Comparison of ENCODE assay signal across 1 cellular context in the genomic region with DNA sequence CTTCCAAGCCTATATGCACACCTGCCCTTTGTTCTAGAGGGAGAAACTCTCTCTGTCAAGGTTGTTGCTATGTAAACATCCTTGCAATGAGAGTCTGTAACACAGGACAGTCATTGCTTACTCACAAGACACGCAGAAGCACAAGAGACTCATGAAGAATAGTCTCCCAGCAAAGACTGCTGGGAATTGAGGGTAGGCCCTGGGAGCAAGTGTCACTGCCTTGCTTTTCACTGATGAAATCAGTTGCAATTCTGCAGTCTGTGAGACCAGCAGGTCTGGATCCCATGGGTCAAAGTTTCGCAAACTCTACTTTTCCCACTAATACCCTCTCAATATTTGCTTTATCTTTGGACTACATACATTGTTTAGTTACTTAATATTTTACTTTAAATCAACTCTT.
TF ChIP-seq lines count a peak whose summit lies in the region.

No MANE protein-coding gene starts in this region.

TF ChIP-seq in HepG2, 621 proteins besides CTCF, POLR2A, EP300 and RAD21 (continued from another document):
- TF ChIP-seq, protein P1, sequence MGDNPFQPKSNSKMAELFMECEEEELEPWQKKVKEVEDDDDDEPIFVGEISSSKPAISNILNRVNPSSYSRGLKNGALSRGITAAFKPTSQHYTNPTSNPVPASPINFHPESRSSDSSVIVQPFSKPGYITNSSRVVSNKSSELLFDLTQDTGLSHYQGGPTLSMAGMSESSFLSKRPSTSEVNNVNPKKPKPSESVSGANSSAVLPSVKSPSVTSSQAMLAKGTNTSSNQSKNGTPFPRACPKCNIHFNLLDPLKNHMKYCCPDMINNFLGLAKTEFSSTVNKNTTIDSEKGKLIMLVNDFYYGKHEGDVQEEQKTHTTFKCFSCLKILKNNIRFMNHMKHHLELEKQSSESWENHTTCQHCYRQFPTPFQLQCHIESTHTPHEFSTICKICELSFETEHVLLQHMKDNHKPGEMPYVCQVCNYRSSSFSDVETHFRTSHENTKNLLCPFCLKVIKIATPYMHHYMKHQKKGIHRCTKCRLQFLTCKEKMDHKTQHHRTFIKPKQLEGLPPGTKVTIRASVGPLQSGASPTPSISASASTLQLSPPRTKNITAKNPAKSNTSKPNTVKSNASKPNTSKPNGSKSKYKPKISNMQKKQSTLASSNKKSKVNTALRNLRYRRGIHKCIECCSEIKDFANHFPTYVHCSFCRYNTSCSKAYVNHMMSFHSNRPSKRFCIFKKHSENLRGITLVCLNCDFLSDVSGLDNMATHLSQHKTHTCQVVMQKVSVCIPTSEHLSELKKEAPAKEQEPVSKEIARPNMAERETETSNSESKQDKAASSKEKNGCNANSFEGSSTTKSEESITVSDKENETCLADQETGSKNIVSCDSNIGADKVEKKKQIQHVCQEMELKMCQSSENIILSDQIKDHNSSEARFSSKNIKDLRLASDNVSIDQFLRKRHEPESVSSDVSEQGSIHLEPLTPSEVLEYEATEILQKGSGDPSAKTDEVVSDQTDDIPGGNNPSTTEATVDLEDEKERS (CRISPR knock-in tag; IDR thresholded peaks at IDR 0.05) = no peak
- 0 out of 2 replicates have a peak, but pooled peaks have one; percentile 49 for TF ChIP-seq YEATS2 (CRISPR knock-in tag; IDR thresholded peaks at IDR 0.05; ENCODE audit: borderline replicate concordance)
- TF ChIP-seq SP2 (CRISPR knock-in tag; IDR thresholded peaks at IDR 0.05) = no peak
- TF ChIP-seq FOXP1 (IDR thresholded peaks at IDR 0.05) = no peak
- peak; percentile 54 for TF ChIP-seq FOXP1 (CRISPR knock-in tag; IDR thresholded peaks at IDR 0.05)
- TF ChIP-seq NCOA2 (CRISPR knock-in tag; IDR thresholded peaks at IDR 0.05) = peak; percentile 83
- TF ChIP-seq, protein P2, sequence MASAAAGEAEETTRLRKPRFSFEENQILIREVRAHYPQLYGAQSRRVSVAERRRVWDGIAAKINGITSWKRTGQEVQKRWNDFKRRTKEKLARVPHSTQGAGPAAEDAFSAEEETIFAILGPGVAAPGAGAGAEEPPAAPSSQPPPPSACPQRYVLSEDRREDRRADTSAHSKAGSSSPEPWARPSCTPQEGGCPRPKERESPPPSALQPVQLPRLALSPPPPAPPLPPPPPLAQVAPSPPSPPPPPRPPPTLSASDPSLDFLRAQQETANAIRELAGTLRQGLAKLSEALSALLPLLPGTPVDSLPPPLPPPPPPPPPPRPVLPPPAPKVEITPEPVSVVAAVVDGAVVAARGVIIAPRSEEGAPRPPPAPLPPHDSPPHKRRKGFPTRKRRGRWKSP (CRISPR knock-in tag; IDR thresholded peaks at IDR 0.05) = peak; percentile 78; the same call in 1 of the 2 replicates
- TF ChIP-seq FOSL1 (CRISPR knock-in tag; IDR thresholded peaks at IDR 0.05; ENCODE audit: borderline replicate concordance) = no peak
- no peak for TF ChIP-seq ZNF772 (CRISPR knock-in tag; IDR thresholded peaks at IDR 0.05)
- TF ChIP-seq ZNF331 (CRISPR knock-in tag; IDR thresholded peaks at IDR 0.05) = peak; percentile 89; the same call in 1 of the 2 replicates
- no peak for TF ChIP-seq JDP2 (CRISPR knock-in tag; IDR thresholded peaks at IDR 0.05; ENCODE audit: borderline replicate concordance)
- TF ChIP-seq ELF1 (CRISPR knock-in tag; IDR thresholded peaks at IDR 0.05) = no peak
- TF ChIP-seq ZNF282 (IDR thresholded peaks at IDR 0.05; ENCODE audit: partially characterized antibody) = no peak
- TF ChIP-seq NRL (CRISPR knock-in tag; IDR thresholded peaks at IDR 0.05; ENCODE audit: borderline replicate concordance) = no peak
- no peak for TF ChIP-seq ZSCAN12 (CRISPR knock-in tag; IDR thresholded peaks at IDR 0.05)
- TF ChIP-seq, protein P3, sequence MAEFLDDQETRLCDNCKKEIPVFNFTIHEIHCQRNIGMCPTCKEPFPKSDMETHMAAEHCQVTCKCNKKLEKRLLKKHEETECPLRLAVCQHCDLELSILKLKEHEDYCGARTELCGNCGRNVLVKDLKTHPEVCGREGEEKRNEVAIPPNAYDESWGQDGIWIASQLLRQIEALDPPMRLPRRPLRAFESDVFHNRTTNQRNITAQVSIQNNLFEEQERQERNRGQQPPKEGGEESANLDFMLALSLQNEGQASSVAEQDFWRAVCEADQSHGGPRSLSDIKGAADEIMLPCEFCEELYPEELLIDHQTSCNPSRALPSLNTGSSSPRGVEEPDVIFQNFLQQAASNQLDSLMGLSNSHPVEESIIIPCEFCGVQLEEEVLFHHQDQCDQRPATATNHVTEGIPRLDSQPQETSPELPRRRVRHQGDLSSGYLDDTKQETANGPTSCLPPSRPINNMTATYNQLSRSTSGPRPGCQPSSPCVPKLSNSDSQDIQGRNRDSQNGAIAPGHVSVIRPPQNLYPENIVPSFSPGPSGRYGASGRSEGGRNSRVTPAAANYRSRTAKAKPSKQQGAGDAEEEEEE (CRISPR knock-in tag; IDR thresholded peaks at IDR 0.05; ENCODE audit: borderline replicate concordance) = no peak
- no peak for TF ChIP-seq TSC22D2 (CRISPR knock-in tag; IDR thresholded peaks at IDR 0.05; ENCODE audit: borderline replicate concordance)
- TF ChIP-seq CBFB (CRISPR knock-in tag; IDR thresholded peaks at IDR 0.05) = peak; percentile 68; the same call in 1 of the 2 replicates
- TF ChIP-seq ZNF234 (CRISPR knock-in tag; conservative IDR thresholded peaks at IDR 0.05) = no peak
- peak; percentile 91; the same call in 1 of the 2 replicates for TF ChIP-seq ZBTB20 (CRISPR knock-in tag; IDR thresholded peaks at IDR 0.05; ENCODE audit: borderline replicate concordance, low read depth)
- TF ChIP-seq, protein P4, sequence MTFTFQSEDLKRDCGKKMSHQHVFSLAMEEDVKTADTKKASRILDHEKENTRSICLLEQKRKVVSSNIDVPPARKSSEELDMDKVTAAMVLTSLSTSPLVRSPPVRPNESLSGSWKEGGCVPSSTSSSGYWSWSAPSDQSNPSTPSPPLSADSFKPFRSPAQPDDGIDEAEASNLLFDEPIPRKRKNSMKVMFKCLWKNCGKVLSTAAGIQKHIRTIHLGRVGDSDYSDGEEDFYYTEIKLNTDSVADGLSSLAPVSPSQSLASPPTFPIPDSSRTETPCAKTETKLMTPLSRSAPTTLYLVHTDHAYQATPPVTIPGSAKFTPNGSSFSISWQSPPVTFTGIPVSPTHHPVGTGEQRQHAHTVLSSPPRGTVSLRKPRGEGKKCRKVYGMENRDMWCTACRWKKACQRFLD (CRISPR knock-in tag; IDR thresholded peaks at IDR 0.05; ENCODE audit: borderline replicate concordance) = no peak
- TF ChIP-seq TBX3 (IDR thresholded peaks at IDR 0.05; ENCODE audit: borderline replicate concordance) = no peak
- TF ChIP-seq, protein P5, sequence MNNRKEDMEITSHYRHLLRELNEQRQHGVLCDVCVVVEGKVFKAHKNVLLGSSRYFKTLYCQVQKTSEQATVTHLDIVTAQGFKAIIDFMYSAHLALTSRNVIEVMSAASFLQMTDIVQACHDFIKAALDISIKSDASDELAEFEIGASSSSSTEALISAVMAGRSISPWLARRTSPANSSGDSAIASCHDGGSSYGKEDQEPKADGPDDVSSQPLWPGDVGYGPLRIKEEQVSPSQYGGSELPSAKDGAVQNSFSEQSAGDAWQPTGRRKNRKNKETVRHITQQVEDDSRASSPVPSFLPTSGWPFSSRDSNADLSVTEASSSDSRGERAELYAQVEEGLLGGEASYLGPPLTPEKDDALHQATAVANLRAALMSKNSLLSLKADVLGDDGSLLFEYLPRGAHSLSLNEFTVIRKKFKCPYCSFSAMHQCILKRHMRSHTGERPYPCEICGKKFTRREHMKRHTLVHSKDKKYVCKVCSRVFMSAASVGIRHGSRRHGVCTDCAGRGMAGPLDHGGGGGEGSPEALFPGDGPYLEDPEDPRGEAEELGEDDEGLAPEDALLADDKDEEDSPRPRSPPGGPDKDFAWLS (CRISPR knock-in tag; IDR thresholded peaks at IDR 0.05; ENCODE audit: borderline replicate concordance) = no peak
- TF ChIP-seq ZNF790 (CRISPR knock-in tag; IDR thresholded peaks at IDR 0.05; ENCODE audit: borderline replicate concordance) = no peak
- TF ChIP-seq SOX6 (IDR thresholded peaks at IDR 0.05) = no peak
- peak; percentile 96 for TF ChIP-seq SOX6 (CRISPR knock-in tag; IDR thresholded peaks at IDR 0.05)
- no peak for TF ChIP-seq CREB1 (IDR thresholded peaks at IDR 0.05)
- TF ChIP-seq CREB1 (CRISPR knock-in tag; IDR thresholded peaks at IDR 0.05) = peak; percentile 60
- TF ChIP-seq GATA4 (IDR thresholded peaks at IDR 0.05; ENCODE audit: borderline replicate concordance, low read depth) = no peak
- TF ChIP-seq RFX1 (IDR thresholded peaks at IDR 0.05) = no peak
- TF ChIP-seq ZNF557 (CRISPR knock-in tag; IDR thresholded peaks at IDR 0.05) = no peak
- TF ChIP-seq ZNF138 (CRISPR knock-in tag; IDR thresholded peaks at IDR 0.05; ENCODE audit: low read depth) = no peak
- TF ChIP-seq ARNTL (CRISPR knock-in tag; IDR thresholded peaks at IDR 0.05) = no peak
- 0 out of 2 replicates have a peak, but pooled peaks have one; percentile 33 for TF ChIP-seq KDM2A (CRISPR knock-in tag; IDR thresholded peaks at IDR 0.05; ENCODE audit: borderline replicate concordance, low read depth)
- TF ChIP-seq PHF20 (CRISPR knock-in tag; IDR thresholded peaks at IDR 0.05) = 0 out of 2 replicates have a peak, but pooled peaks have one; percentile 41
- TF ChIP-seq CENPT (CRISPR knock-in tag; IDR thresholded peaks at IDR 0.05; ENCODE audit: low read depth) = no peak
- TF ChIP-seq, protein P6, sequence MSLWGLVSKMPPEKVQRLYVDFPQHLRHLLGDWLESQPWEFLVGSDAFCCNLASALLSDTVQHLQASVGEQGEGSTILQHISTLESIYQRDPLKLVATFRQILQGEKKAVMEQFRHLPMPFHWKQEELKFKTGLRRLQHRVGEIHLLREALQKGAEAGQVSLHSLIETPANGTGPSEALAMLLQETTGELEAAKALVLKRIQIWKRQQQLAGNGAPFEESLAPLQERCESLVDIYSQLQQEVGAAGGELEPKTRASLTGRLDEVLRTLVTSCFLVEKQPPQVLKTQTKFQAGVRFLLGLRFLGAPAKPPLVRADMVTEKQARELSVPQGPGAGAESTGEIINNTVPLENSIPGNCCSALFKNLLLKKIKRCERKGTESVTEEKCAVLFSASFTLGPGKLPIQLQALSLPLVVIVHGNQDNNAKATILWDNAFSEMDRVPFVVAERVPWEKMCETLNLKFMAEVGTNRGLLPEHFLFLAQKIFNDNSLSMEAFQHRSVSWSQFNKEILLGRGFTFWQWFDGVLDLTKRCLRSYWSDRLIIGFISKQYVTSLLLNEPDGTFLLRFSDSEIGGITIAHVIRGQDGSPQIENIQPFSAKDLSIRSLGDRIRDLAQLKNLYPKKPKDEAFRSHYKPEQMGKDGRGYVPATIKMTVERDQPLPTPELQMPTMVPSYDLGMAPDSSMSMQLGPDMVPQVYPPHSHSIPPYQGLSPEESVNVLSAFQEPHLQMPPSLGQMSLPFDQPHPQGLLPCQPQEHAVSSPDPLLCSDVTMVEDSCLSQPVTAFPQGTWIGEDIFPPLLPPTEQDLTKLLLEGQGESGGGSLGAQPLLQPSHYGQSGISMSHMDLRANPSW (CRISPR knock-in tag; IDR thresholded peaks at IDR 0.05; ENCODE audit: borderline replicate concordance) = no peak
- no peak for TF ChIP-seq SNRNP70 (IDR thresholded peaks at IDR 0.05; ENCODE audit: low read depth, low read length)
- peak; percentile 55; the same call in 1 of the 2 replicates for TF ChIP-seq KDM6A (CRISPR knock-in tag; IDR thresholded peaks at IDR 0.05; ENCODE audit: low read depth)
- TF ChIP-seq ZNF747 (CRISPR knock-in tag; IDR thresholded peaks at IDR 0.05; ENCODE audit: borderline replicate concordance) = no peak
- TF ChIP-seq, protein P7, sequence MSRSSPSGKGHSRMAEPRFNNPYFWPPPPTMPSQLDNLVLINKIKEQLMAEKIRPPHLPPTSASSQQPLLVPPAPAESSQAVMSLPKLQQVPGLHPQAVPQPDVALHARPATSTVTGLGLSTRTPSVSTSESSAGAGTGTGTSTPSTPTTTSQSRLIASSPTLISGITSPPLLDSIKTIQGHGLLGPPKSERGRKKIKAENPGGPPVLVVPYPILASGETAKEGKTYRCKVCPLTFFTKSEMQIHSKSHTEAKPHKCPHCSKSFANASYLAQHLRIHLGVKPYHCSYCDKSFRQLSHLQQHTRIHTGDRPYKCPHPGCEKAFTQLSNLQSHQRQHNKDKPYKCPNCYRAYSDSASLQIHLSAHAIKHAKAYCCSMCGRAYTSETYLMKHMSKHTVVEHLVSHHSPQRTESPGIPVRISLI (CRISPR knock-in tag; IDR thresholded peaks at IDR 0.05; ENCODE audit: borderline replicate concordance) = no peak
- TF ChIP-seq ISL2 (CRISPR knock-in tag; IDR thresholded peaks at IDR 0.05) = peak; percentile 92
- no peak for TF ChIP-seq ARHGAP35 (CRISPR knock-in tag; IDR thresholded peaks at IDR 0.05; ENCODE audit: borderline replicate concordance)
